ENCODE assay signal across 8 cellular contexts in genomic region chr15:58521293-58521991, GRCh38.
DNase-seq lines count a peak whose midpoint lies in the region; ATAC-seq and TF ChIP-seq lines count a peak whose summit lies in the region.

No MANE protein-coding gene starts in this region.

- no peak for ATAC-seq in GM18517 (IDR thresholded peaks at IDR 0.05; ENCODE audit: unreplicated experiment)

- DNase-seq in GM10248 (ENCODE audit: extremely low spot score) (peak; percentile 43), RPMI7951 (ENCODE audit: low read depth) (peak; percentile 49), erythroblast (lab: John Stamatoyannopoulos, UW) (peak; percentile 10 to 37), mucosa of gallbladder (ENCODE audit: low spot score) (peak; percentile 75), stomach (no peak), NCI-H2107 treated with DMSO at 0.1 percent for 48 hours (lab: John Stamatoyannopoulos, UW; ENCODE audit: unreplicated experiment) (no peak)
- no peak for DNase-seq in stimulated activated CD4-positive, alpha-beta T cell treated with anti-CD3 and anti-CD28 coated beads, Interleukin-15, amount 100 ng/mL, for 24 hours

- H3K4me3 ChIP-seq in stomach = no peak overlapping the region

- CTCF ChIA-PET in GM10248 (lab: Yijun Ruan, JAX) = interaction anchor here (1.2 kb wide), 1 partner anchor 11 kb away, joined by 3 read pairs; no protein-coding TSS in a partner anchor

- H3K4me1 ChIP-seq in stomach = peaks cover 0 to 42% (median 8%) of the 10 kb centered on the region in 4 donors

- TF ChIP-seq CTCF in GM10248 (IDR thresholded peaks at IDR 0.05; ENCODE audit: control extremely low read depth, extremely low read depth, low read depth, missing control alignments) (no peak), stomach (IDR thresholded peaks at IDR 0.05) (no peak)

- no peak for TF ChIP-seq POLR2A in erythroblast (IDR thresholded peaks at IDR 0.05; ENCODE audit: low read length)
- TF ChIP-seq POLR2A in stomach (IDR thresholded peaks at IDR 0.05) = no peak

- intact Hi-C loops in stomach (cut with DNase I; ENCODE audit: low total_unique reads) = no loop called here

- no peak for TF ChIP-seq EP300 in stomach (IDR thresholded peaks at IDR 0.05)

- H3K36me3 ChIP-seq in stomach = no peaks in the 10 kb centered on the region

- no peaks in the 10 kb centered on the region for H3K27me3 ChIP-seq in stomach

- H3K27ac ChIP-seq in stomach = peak overlapping the region in 2 of 5 donors; percentile 42 to 58

- WGBS in stomach, 5 donors = 66 to 81% (median 79%) methylated on average over 13 of the region's 13 CpGs

- POLR2A ChIA-PET in GM10248 (lab: Yijun Ruan, JAX) = interaction anchor here (0.6 to 0.9 kb wide), 2 partner anchors 64 to 191 kb away, joined by 4 to 5 read pairs; no protein-coding TSS in a partner anchor

- no peaks in the 10 kb centered on the region for H3K9me3 ChIP-seq in stomach

Comparison
In these comparisons a context has a peak if more than half of its experiments do, and no peak if none do; other contexts are left out.
1. DNase-seq: peak in GM10248 (single experiment), RPMI7951 (single experiment), erythroblast (2 of 2) and mucosa of gallbladder (single experiment); none in stomach (single experiment), stimulated activated CD4-positive, alpha-beta T cell treated with anti-CD3 and anti-CD28 coated beads, Interleukin-15, amount 100 ng/mL, for 24 hours (single experiment) and NCI-H2107 treated with DMSO at 0.1 percent for 48 hours (single experiment).